In the genomic region with DNA sequence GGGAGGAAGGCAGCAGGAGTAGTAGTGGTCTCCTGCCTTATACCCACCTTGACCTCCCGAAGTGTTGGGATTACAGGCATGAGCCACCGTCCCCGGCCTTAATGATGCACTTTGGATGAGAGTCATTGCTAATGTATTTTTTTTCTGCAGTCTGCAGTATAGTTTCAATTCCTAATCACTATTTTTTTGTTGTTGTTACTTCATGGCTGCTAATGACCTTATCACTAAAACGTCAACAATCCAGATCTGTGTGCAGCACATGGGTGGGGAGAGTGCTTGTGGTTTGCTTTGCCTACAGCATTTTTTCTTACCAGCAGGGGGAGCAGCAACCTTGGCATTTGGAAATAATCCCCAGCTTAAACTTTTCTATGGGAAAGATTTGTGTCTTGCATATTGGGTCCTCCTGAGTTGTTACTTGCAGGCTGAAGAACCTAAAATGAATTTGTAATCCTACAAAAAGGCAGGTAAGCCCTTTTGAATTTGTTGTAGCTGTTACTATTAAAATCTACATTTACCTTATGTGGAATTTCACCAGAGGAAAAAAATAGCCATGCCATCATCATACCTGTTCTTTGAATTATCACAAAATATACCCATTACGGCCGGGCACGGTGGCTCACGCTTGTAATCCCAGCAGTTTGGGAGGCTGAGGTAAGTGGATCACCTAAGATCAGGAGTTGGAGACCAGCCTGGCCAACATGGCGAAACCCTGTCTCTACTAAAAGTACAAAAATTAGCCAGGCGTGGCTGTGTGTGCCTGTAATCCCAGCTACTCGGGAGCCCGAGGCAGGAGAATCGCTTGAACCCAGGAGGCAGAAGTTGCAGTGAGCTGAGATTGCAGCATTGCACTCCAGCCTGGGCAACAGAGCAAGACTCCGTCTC, we compare ENCODE assay signal across 8 cellular contexts. TPM values are rescaled to one million over a fixed set of nuclear protein-coding genes. Genes with fewer than 3 reads are reported as not detected.
DNase-seq lines count a peak whose midpoint lies in the region; ATAC-seq and TF ChIP-seq lines count a peak whose summit lies in the region.

No MANE protein-coding gene starts in this region.

- H3K9ac ChIP-seq in colonic mucosa (ENCODE audit: low read depth in 2 of 2, low read length in 2 of 2): no peak overlapping the region

- 74 to 76% methylated on average over 14 of the region's 14 CpGs for WGBS in lower leg skin, 2 donors

- no peak overlapping the region for H3K27ac ChIP-seq in colonic mucosa

- no peak overlapping the region for H3K4me3 ChIP-seq in colonic mucosa
- no peak overlapping the region for H3K4me3 ChIP-seq in lower leg skin (ENCODE audit: low read depth, poor library complexity, severe bottlenecking)

- TF ChIP-seq CTCF in colonic mucosa (IDR thresholded peaks at IDR 0.05): peak; percentile 81
- peak in 1 of 3 donors; percentile 37 for TF ChIP-seq CTCF in lower leg skin (IDR thresholded peaks at IDR 0.05)

- DNase-seq in NCI-H2171 treated with DMSO at 0.1 percent for 48 hours (lab: John Stamatoyannopoulos, UW): peak; percentile 51
- DNase-seq in NCI-H2171 (lab: John Stamatoyannopoulos, UW): no peak
- DNase-seq in NCI-H345 (lab: John Stamatoyannopoulos, UW): peak; percentile 82
- peak; percentile 88 for DNase-seq in activated CD4-positive, alpha-beta T cell treated with anti-CD3 and anti-CD28 coated beads for 48 hours
- DNase-seq in colonic mucosa: peak; percentile 84
- DNase-seq in lower leg skin (ENCODE audit: low spot score in 2 of 2): peak; percentile 55 to 89
- DNase-seq in stimulated activated CD8-positive, alpha-beta memory T cell treated with anti-CD3 and anti-CD28 coated beads, Interleukin-15, amount 100 ng/mL, for 24 hours (ENCODE audit: low read depth): peak; percentile 43

- H3K27me3 ChIP-seq in colonic mucosa: no peaks in the 10 kb centered on the region

- H3K36me3 ChIP-seq in colonic mucosa: no peaks in the 10 kb centered on the region

- intact Hi-C loops in colonic mucosa (cut with DNase I) (loop anchor here (5.0 to 10.0 kb wide), 3 partner anchors 96 to 588 kb away; no protein-coding TSS in a partner anchor), lower leg skin (cut with DNase I; ENCODE audit: low total_unique reads) (no loop called here)

- no peak for TF ChIP-seq POLR2A in lower leg skin (IDR thresholded peaks at IDR 0.05)

- H3K9me3 ChIP-seq in colonic mucosa: no peaks in the 10 kb centered on the region

- H3K4me1 ChIP-seq in colonic mucosa: no peaks in the 10 kb centered on the region

- ATAC-seq in HG02885 (IDR thresholded peaks at IDR 0.05; ENCODE audit: poor library complexity, unreplicated experiment): peak; percentile 65

RNA-seq across cellular contexts. Expression of a gene that starts 6.3 kb away (rescaled TPM):
- total RNA-seq in colonic mucosa: 10 to 100 TPM; 13.9 to 14.9 TPM
- 10 to 100 TPM in 1 of 4 donors, 1 to 10 TPM in 3; 6.2 to 11.2 (median 8.4) TPM for total RNA-seq in lower leg skin

RNA-seq across cellular contexts. Expression of a gene that starts 17.1 kb away (rescaled TPM):
- total RNA-seq in colonic mucosa: not detected
- not detected for total RNA-seq in lower leg skin

RNA-seq across cellular contexts. Expression of a gene that starts 31.7 kb away (rescaled TPM):
- total RNA-seq in colonic mucosa (1 to 10 TPM; 1.4 to 2.5 TPM), lower leg skin (1 to 10 TPM in 3 of 4 donors, under 1 TPM in 1; 0.78 to 5.2 (median 2.1) TPM)

RNA-seq across cellular contexts. Expression of a gene that starts 40.1 kb away (rescaled TPM):
- total RNA-seq in colonic mucosa (1 to 10 TPM; 1.3 to 3.1 TPM), lower leg skin (1 to 10 TPM; 4.4 to 8.1 (median 6.0) TPM)
